16 cellular contexts compared by ENCODE assay signal in genomic region chr3:62084558-62084957, GRCh38.
A peak's percentile ranks its signal among the peaks of the same experiment; 100 is the strongest.
DNase-seq lines count a peak whose midpoint lies in the region; ATAC-seq and TF ChIP-seq lines count a peak whose summit lies in the region.
"Had no signal": no experiment of that assay in that cellular context is flagged by ENCODE, and none has a peak within 500 bp of the region (broad histone marks: within the 10 kb centered on the region; RNA-seq: fewer than 3 reads in every experiment).

No MANE protein-coding gene starts in this region.

- H3K18ac ChIP-seq in neuronal stem cell (ENCODE audit: low read length) = no peak overlapping the region

- no peak overlapping the region for H2BK15ac ChIP-seq in neuronal stem cell (ENCODE audit: low read length)

- no TSS peak for BruUV-seq in mammary epithelial cell (replicated peaks; lab: Mats Ljungman, UMichigan)
- no TSS peak for BruUV-seq in OCI-LY7 (replicated peaks; lab: Mats Ljungman, UMichigan)

- peak; percentile 69 to 87 (median 78) for ATAC-seq in psoas muscle

- H4K91ac ChIP-seq in neuronal stem cell (ENCODE audit: low read depth, low read length, poor library complexity) = no peak overlapping the region

- 29% methylated on average over 2 of the region's 2 CpGs for WGBS in mammary epithelial cell (ENCODE audit: low coverage, missing lambda C conversion rate)
- 63 to 72% (median 72%) methylated on average over 2 of the region's 2 CpGs for WGBS in psoas muscle, 3 donors
- WGBS in neuronal stem cell (ENCODE audit: extremely low coverage in 2 of 2, insufficient read length in 2 of 2, insufficient replicate concordance in 1 of 2), 2 donors = no CpG with 5 or more reads among the region's 2 CpGs

- H3K9ac ChIP-seq in mammary epithelial cell (ENCODE audit: insufficient read depth, low read length) (no peak overlapping the region), neuronal stem cell (ENCODE audit: low read depth, low read length, poor library complexity) (no peak overlapping the region)

- no peaks in the 10 kb centered on the region for H3K79me2 ChIP-seq in mammary epithelial cell (ENCODE audit: insufficient read depth, low read length)
- no peaks in the 10 kb centered on the region; the same call in 1 of the 2 replicates for H3K79me2 ChIP-seq in OCI-LY7 (ENCODE audit: insufficient read depth, low read depth, low read length)

- H3K79me1 ChIP-seq in neuronal stem cell (ENCODE audit: low read depth, low read length) = no peaks in the 10 kb centered on the region

- no peaks in the 10 kb centered on the region for H3K9me3 ChIP-seq in mammary epithelial cell (replicated peaks; ENCODE audit: insufficient read depth, low read length)
- H3K9me3 ChIP-seq in psoas muscle = no peaks in the 10 kb centered on the region
- no peaks in the 10 kb centered on the region for H3K9me3 ChIP-seq in neuronal stem cell (replicated peaks in 1 of 2; ENCODE audit: control insufficient read depth in 2 of 2, insufficient read depth in 1 of 2, low read depth in 1 of 2, low read length in 2 of 2)
- H3K9me3 ChIP-seq in OCI-LY7 (ENCODE audit: low read length) = no peaks in the 10 kb centered on the region
- H3K9me3 ChIP-seq: MG63, uterus had no signal

- H2BK12ac ChIP-seq in neuronal stem cell (ENCODE audit: low read length) = no peak overlapping the region

- DNase-seq in ELR (ENCODE audit: low read depth) (peak; percentile 39), NCI-H1417 (lab: John Stamatoyannopoulos, UW) (peak in 2 of 3 experiments; percentile 25 to 63), mammary epithelial cell (peak; percentile 61), psoas muscle (no peak), neuronal stem cell (ENCODE audit: low spot score) (no peak), OCI-LY7 (ENCODE audit: low spot score) (no peak), NCI-H2227 (lab: John Stamatoyannopoulos, UW; ENCODE audit: unreplicated experiment) (no peak)
- DNase-seq: activated CD4-positive, alpha-beta T cell treated with anti-CD3 and anti-CD28 coated beads, Interleukin-2, amount 10 ng/mL, durations not matched to agents 7 days and 5 days; amniotic stem cell; cortex of kidney; MG63; NCI-H345; Right ventricle myocardium superior; stimulated activated naive CD4-positive, alpha-beta T cell treated with Interleukin-2 at 50 U/mL for 16 hours; T1000; uterus had no signal

- H3K4me1 ChIP-seq in mammary epithelial cell (ENCODE audit: insufficient read depth, low read length) (peaks cover 6% of the 10 kb centered on the region), psoas muscle (peaks cover 23% of the 10 kb centered on the region), neuronal stem cell (ENCODE audit: control insufficient read depth in 2 of 2, insufficient read depth in 1 of 2, low read depth in 1 of 2, low read length in 2 of 2) (no peaks in the 10 kb centered on the region), OCI-LY7 (ENCODE audit: insufficient read depth, low read length, poor library complexity, severe bottlenecking) (no peaks in the 10 kb centered on the region)
- H3K4me1 ChIP-seq: uterus had no signal

- no peak overlapping the region for H2BK5ac ChIP-seq in neuronal stem cell (ENCODE audit: low read length)

- in situ Hi-C loops in mammary epithelial cell (cut with MboI; ENCODE audit: low sequenced_read_pairs in 2 of 2) = no loop called here

- H2AFZ ChIP-seq in mammary epithelial cell (ENCODE audit: low read depth, low read length) (no peak overlapping the region), neuronal stem cell (ENCODE audit: low read length) (no peak overlapping the region), OCI-LY7 (ENCODE audit: low read length) (no peak overlapping the region)

- H4K20me1 ChIP-seq in mammary epithelial cell (ENCODE audit: insufficient read depth, low read length) = no peaks in the 10 kb centered on the region
- no peaks in the 10 kb centered on the region for H4K20me1 ChIP-seq in OCI-LY7 (ENCODE audit: insufficient read depth, low read length)

- H3K4me2 ChIP-seq in mammary epithelial cell (ENCODE audit: insufficient read depth, low read depth, low read length) (peak overlapping the region; percentile 26), neuronal stem cell (ENCODE audit: insufficient read depth, low read length, poor library complexity, severe bottlenecking) (no peak overlapping the region), OCI-LY7 (ENCODE audit: low read length) (no peak overlapping the region)

- no peak overlapping the region for H3K23ac ChIP-seq in neuronal stem cell (ENCODE audit: low read depth, low read length, poor library complexity)

- intact Hi-C loops in mammary epithelial cell (cut with micrococcal nuclease) = no loop called here
- intact Hi-C loops in psoas muscle (cut with DNase I) = no loop called here
- intact Hi-C loops in OCI-LY7 (cut with micrococcal nuclease; ENCODE audit: unreplicated experiment) = no loop called here

- POLR2A ChIA-PET in OCI-LY7 (lab: Charles Lee) = no interaction called here

- no peaks in the 10 kb centered on the region for H3K27me3 ChIP-seq in mammary epithelial cell (ENCODE audit: insufficient read depth, low read length)
- no peaks in the 10 kb centered on the region for H3K27me3 ChIP-seq in psoas muscle (ENCODE audit: insufficient read depth in 3 of 3, low read length in 2 of 3)
- H3K27me3 ChIP-seq in neuronal stem cell (ENCODE audit: control insufficient read depth in 3 of 3, insufficient read depth in 3 of 3, low read depth in 1 of 3, low read length in 3 of 3) = no peaks in the 10 kb centered on the region
- H3K27me3 ChIP-seq: MG63, uterus had no signal

- H4K8ac ChIP-seq in neuronal stem cell (ENCODE audit: low read depth, low read length) = no peak overlapping the region

- H2BK120ac ChIP-seq in neuronal stem cell (ENCODE audit: low read depth, low read length) = no peak overlapping the region

- no peak overlapping the region for H3K4me3 ChIP-seq in mammary epithelial cell (replicated peaks in 1 of 3; ENCODE audit: insufficient read depth in 1 of 3, low read depth in 2 of 3, low read length in 3 of 3)
- no peak overlapping the region for H3K4me3 ChIP-seq in psoas muscle
- H3K4me3 ChIP-seq in neuronal stem cell (ENCODE audit: low read length in 2 of 2) = no peak overlapping the region
- H3K4me3 ChIP-seq in OCI-LY7 (ENCODE audit: low read depth, low read length, poor library complexity, severe bottlenecking) = no peak overlapping the region
- H3K4me3 ChIP-seq: MG63, uterus had no signal

- no peak overlapping the region for H3K14ac ChIP-seq in neuronal stem cell (ENCODE audit: low read length)

- no peaks in the 10 kb centered on the region for H3K9me2 ChIP-seq in OCI-LY7 (ENCODE audit: insufficient read depth, low read length)

- no peak overlapping the region for H2AK5ac ChIP-seq in neuronal stem cell (ENCODE audit: low read depth, low read length)

- dilution Hi-C loops in mammary epithelial cell (cut with HindIII; ENCODE audit: low sequenced_read_pairs) = no loop called here

- CTCF ChIA-PET in mammary epithelial cell (lab: Charles Lee; ENCODE audit: low non-redundant PET) = no interaction called here
- CTCF ChIA-PET in OCI-LY7 (lab: Charles Lee; ENCODE audit: unreplicated experiment) = no interaction called here

- TF ChIP-seq CTCF in mammary epithelial cell (conservative IDR thresholded peaks at IDR 0.05 in 1 of 2, IDR thresholded peaks at IDR 0.05 in 1 of 2; ENCODE audit: extremely low read depth in 1 of 2, insufficient read depth in 1 of 2, low read depth in 1 of 2, low read length in 2 of 2) = no peak
- TF ChIP-seq CTCF in psoas muscle (IDR thresholded peaks at IDR 0.05) = no peak
- TF ChIP-seq CTCF in OCI-LY7 (conservative IDR thresholded peaks at IDR 0.05; ENCODE audit: low read length) = no peak

- H3K27ac ChIP-seq in mammary epithelial cell (ENCODE audit: insufficient read depth, low read depth, low read length) (no peak overlapping the region), psoas muscle (no peak overlapping the region), neuronal stem cell (replicated peaks; ENCODE audit: low read length) (no peak overlapping the region), OCI-LY7 (ENCODE audit: low read depth, low read length, poor library complexity, severe bottlenecking) (no peak overlapping the region)
- H3K27ac ChIP-seq: uterus had no signal

- H3K36me3 ChIP-seq in mammary epithelial cell (ENCODE audit: insufficient read depth, low read length) = no peaks in the 10 kb centered on the region
- H3K36me3 ChIP-seq in psoas muscle (ENCODE audit: insufficient read depth in 1 of 2, low read depth in 1 of 2) = no peaks in the 10 kb centered on the region
- no peaks in the 10 kb centered on the region for H3K36me3 ChIP-seq in neuronal stem cell (replicated peaks in 1 of 2; ENCODE audit: control insufficient read depth in 2 of 2, insufficient read depth in 2 of 2, low read length in 2 of 2)
- no peaks in the 10 kb centered on the region for H3K36me3 ChIP-seq in OCI-LY7 (ENCODE audit: insufficient read depth, low read length)
- H3K36me3 ChIP-seq: MG63, uterus had no signal

- H3K4ac ChIP-seq in neuronal stem cell (ENCODE audit: low read length) = no peak overlapping the region

Comparison
In these comparisons a context has a peak if more than half of its experiments do, and no peak if none do; other contexts are left out.
1. DNase-seq: peak in ELR (single experiment), NCI-H1417 (2 of 3) and mammary epithelial cell (single experiment); none in psoas muscle (0 of 2), neuronal stem cell (single experiment), OCI-LY7 (single experiment) and NCI-H2227 (single experiment).